In genomic region chr15:55284461-55284860, GRCh38 we compare ENCODE assay signal across 26 cellular contexts. TPM values are rescaled to one million over a fixed set of nuclear protein-coding genes. Genes with fewer than 3 reads are reported as not detected.
DNase-seq lines count a peak whose midpoint lies in the region; ATAC-seq, FAIRE-seq and TF ChIP-seq lines count a peak whose summit lies in the region.
"Had no signal": no experiment of that assay in that cellular context is flagged by ENCODE, and none has a peak within 500 bp of the region (broad histone marks: within the 10 kb centered on the region; RNA-seq: fewer than 3 reads in every experiment).

No MANE protein-coding gene starts in this region.

- DNase-seq in activated naive CD4-positive, alpha-beta T cell treated with anti-CD3 and anti-CD28 coated beads for 36 hours, result no peak
- DNase-seq in activated naive CD4-positive, alpha-beta T cell treated with anti-CD3 and anti-CD28 coated beads, Interleukin-2, amount 10 ng/mL, durations not matched to agents 7 days and 5 days, result no peak
- DNase-seq in activated CD4-positive, alpha-beta memory T cell treated with anti-CD3 and anti-CD28 coated beads for 36 hours, result no peak
- DNase-seq in immature natural killer cell (no peak), OCI-M1 (lab: John Stamatoyannopoulos, UW) (no peak), kidney (no peak)
- DNase-seq in stimulated activated naive CD8-positive, alpha-beta T cell treated with anti-CD3 and anti-CD28 coated beads, Interleukin-15, amount 100 ng/mL, for 72 hours, result no peak
- no peak for DNase-seq in activated CD4-positive, CD25-positive, alpha-beta regulatory T cell treated with anti-CD3 and anti-CD28 coated beads, Interleukin-2, amount 50 U/mL, for 72 hours
- DNase-seq: activated CD4-positive, alpha-beta T cell treated with anti-CD3 and anti-CD28 coated beads, Interleukin-2, amount 50 U/mL, for 48 hours; anterior cingulate cortex; caudate nucleus; DMS53; foreskin melanocyte; hippocampal formation; mesendoderm; NCI-H1694 treated with DMSO at 0.1 percent for 48 hours; NCI-H774; nephron progenitor cell; Right ventricle myocardium superior; stimulated activated CD4-positive, alpha-beta T cell treated with anti-CD3 and anti-CD28 coated beads, Interleukin-1b, Interleukin-23, amount 100 ng/mL, for 48 hours; stimulated activated naive B cell treated with anti-CD40 and anti-IgM and Interleukin-4, amounts not matched to agents 10 μg/mL and 1 μg/mL and 100 μg/mL, for 72 hours; SW 1271; tibial artery had no signal

- H3K27me3 Mint-ChIP-seq in activated naive CD4-positive, alpha-beta T cell treated with anti-CD3 and anti-CD28 coated beads for 36 hours (ENCODE audit: low read depth), result no peaks in the 10 kb centered on the region
- H3K27me3 Mint-ChIP-seq in activated naive CD4-positive, alpha-beta T cell treated with anti-CD3 and anti-CD28 coated beads, Interleukin-2, amount 10 ng/mL, durations not matched to agents 7 days and 5 days, result no peaks in the 10 kb centered on the region
- no peaks in the 10 kb centered on the region for H3K27me3 Mint-ChIP-seq in activated CD4-positive, alpha-beta memory T cell treated with anti-CD3 and anti-CD28 coated beads for 36 hours
- H3K27me3 Mint-ChIP-seq in immature natural killer cell (ENCODE audit: low read depth in 3 of 3), result peaks cover 0 to 14% (median 3%) of the 10 kb centered on the region in 3 donors
- no peaks in the 10 kb centered on the region for H3K27me3 Mint-ChIP-seq in stimulated activated naive CD8-positive, alpha-beta T cell treated with anti-CD3 and anti-CD28 coated beads, Interleukin-15, amount 100 ng/mL, for 72 hours
- H3K27me3 Mint-ChIP-seq: stimulated activated naive B cell treated with anti-CD40 and anti-IgM and Interleukin-4, amounts not matched to agents 10 μg/mL and 1 μg/mL and 100 μg/mL, for 72 hours had no signal

- no peak for FAIRE-seq in kidney (lab: Jason Lieb, UNC)
- FAIRE-seq: GM12878, GM19239, keratinocyte had no signal

- no peak overlapping the region for H3K4me3 ChIP-seq in kidney (ENCODE audit: low read length in 2 of 2)
- H3K4me3 ChIP-seq: GM12878, tibial artery had no signal

- CTCF ChIA-PET in activated naive CD4-positive, alpha-beta T cell treated with anti-CD3 and anti-CD28 coated beads for 36 hours (lab: Charles Lee), result no interaction called here
- CTCF ChIA-PET in activated naive CD4-positive, alpha-beta T cell treated with anti-CD3 and anti-CD28 coated beads, Interleukin-2, amount 10 ng/mL, durations not matched to agents 7 days and 5 days (lab: Charles Lee), result no interaction called here
- CTCF ChIA-PET in activated CD4-positive, alpha-beta memory T cell treated with anti-CD3 and anti-CD28 coated beads for 36 hours (lab: Charles Lee), result interaction anchor here (1.4 kb wide), 1 partner anchor 66 kb away, joined by 10 read pairs; no protein-coding TSS in a partner anchor

- no peak overlapping the region for H3K4me3 Mint-ChIP-seq in activated naive CD4-positive, alpha-beta T cell treated with anti-CD3 and anti-CD28 coated beads for 36 hours
- H3K4me3 Mint-ChIP-seq in activated naive CD4-positive, alpha-beta T cell treated with anti-CD3 and anti-CD28 coated beads, Interleukin-2, amount 10 ng/mL, durations not matched to agents 7 days and 5 days, result no peak overlapping the region
- H3K4me3 Mint-ChIP-seq in activated CD4-positive, alpha-beta memory T cell treated with anti-CD3 and anti-CD28 coated beads for 36 hours, result peak overlapping the region; percentile 93
- peak overlapping the region; percentile 26 to 81 (median 47) for H3K4me3 Mint-ChIP-seq in immature natural killer cell
- H3K4me3 Mint-ChIP-seq in stimulated activated naive CD8-positive, alpha-beta T cell treated with anti-CD3 and anti-CD28 coated beads, Interleukin-15, amount 100 ng/mL, for 72 hours, result peak overlapping the region; percentile 3 to 95
- H3K4me3 Mint-ChIP-seq: nephron progenitor cell; stimulated activated naive B cell treated with anti-CD40 and anti-IgM and Interleukin-4, amounts not matched to agents 10 μg/mL and 1 μg/mL and 100 μg/mL, for 72 hours had no signal

- TF ChIP-seq CTCF in kidney (IDR thresholded peaks at IDR 0.05; ENCODE audit: borderline replicate concordance, extremely low read depth, insufficient read depth), result no peak

- ATAC-seq in stimulated activated naive CD8-positive, alpha-beta T cell treated with anti-CD3 and anti-CD28 coated beads, Interleukin-15, amount 100 ng/mL, for 72 hours, result no peak
- ATAC-seq: stimulated activated naive B cell treated with anti-CD40 and anti-IgM and Interleukin-4, amounts not matched to agents 10 μg/mL and 1 μg/mL and 100 μg/mL, for 72 hours had no signal

- peaks cover 38% of the 10 kb centered on the region for H3K36me3 Mint-ChIP-seq in activated naive CD4-positive, alpha-beta T cell treated with anti-CD3 and anti-CD28 coated beads for 36 hours (ENCODE audit: low read depth)
- peaks cover 59% of the 10 kb centered on the region for H3K36me3 Mint-ChIP-seq in activated naive CD4-positive, alpha-beta T cell treated with anti-CD3 and anti-CD28 coated beads, Interleukin-2, amount 10 ng/mL, durations not matched to agents 7 days and 5 days
- H3K36me3 Mint-ChIP-seq in activated CD4-positive, alpha-beta memory T cell treated with anti-CD3 and anti-CD28 coated beads for 36 hours, result peaks cover 55% of the 10 kb centered on the region
- H3K36me3 Mint-ChIP-seq in immature natural killer cell, result peaks cover 3 to 8% (median 5%) of the 10 kb centered on the region in 3 donors

- H3K4me1 ChIP-seq in kidney (ENCODE audit: control insufficient read depth in 1 of 2, insufficient read depth in 1 of 2, low read depth in 1 of 2, low read length in 2 of 2), result peaks cover 0 to 2% of the 10 kb centered on the region in 2 donors

- H3K27ac ChIP-seq in kidney (ENCODE audit: low read depth in 2 of 2, low read length in 2 of 2), result no peak overlapping the region
- H3K27ac ChIP-seq: tibial artery had no signal

- peaks cover 83% of the 10 kb centered on the region for H3K4me1 Mint-ChIP-seq in activated naive CD4-positive, alpha-beta T cell treated with anti-CD3 and anti-CD28 coated beads for 36 hours (ENCODE audit: low read depth)
- peaks cover 92% of the 10 kb centered on the region for H3K4me1 Mint-ChIP-seq in activated naive CD4-positive, alpha-beta T cell treated with anti-CD3 and anti-CD28 coated beads, Interleukin-2, amount 10 ng/mL, durations not matched to agents 7 days and 5 days
- H3K4me1 Mint-ChIP-seq in activated CD4-positive, alpha-beta memory T cell treated with anti-CD3 and anti-CD28 coated beads for 36 hours (ENCODE audit: low read depth), result peaks cover 83% of the 10 kb centered on the region
- H3K4me1 Mint-ChIP-seq in immature natural killer cell, result peaks cover 94 to 96% of the 10 kb centered on the region in 2 donors
- peaks cover 94% of the 10 kb centered on the region for H3K4me1 Mint-ChIP-seq in stimulated activated naive CD8-positive, alpha-beta T cell treated with anti-CD3 and anti-CD28 coated beads, Interleukin-15, amount 100 ng/mL, for 72 hours

- POLR2A ChIA-PET in activated CD4-positive, alpha-beta memory T cell treated with anti-CD3 and anti-CD28 coated beads for 36 hours (lab: Charles Lee), result interaction anchor here (0.9 to 4.1 kb wide), 4 partner anchors 14 to 66 kb away, joined by 4 to 33 read pairs (median 6); no protein-coding TSS in a partner anchor

- no peak overlapping the region for H3K9ac ChIP-seq in kidney (ENCODE audit: low read length in 2 of 2)

- intact Hi-C loops in activated naive CD4-positive, alpha-beta T cell treated with anti-CD3 and anti-CD28 coated beads for 36 hours (cut with micrococcal nuclease), result loop anchor here (10.0 kb wide), 1 partner anchor 760 kb away; no protein-coding TSS in a partner anchor
- intact Hi-C loops in activated CD4-positive, alpha-beta memory T cell treated with anti-CD3 and anti-CD28 coated beads for 36 hours (cut with micrococcal nuclease), result no loop called here
- intact Hi-C loops in kidney (cut with DNase I), result no loop called here

- no peaks in the 10 kb centered on the region for H3K36me3 ChIP-seq in kidney (ENCODE audit: control insufficient read depth in 1 of 2, insufficient read depth in 2 of 2, low read length in 2 of 2)
- H3K36me3 ChIP-seq: tibial artery had no signal

- H3K9me3 Mint-ChIP-seq in activated naive CD4-positive, alpha-beta T cell treated with anti-CD3 and anti-CD28 coated beads for 36 hours, result no peaks in the 10 kb centered on the region
- H3K9me3 Mint-ChIP-seq in activated naive CD4-positive, alpha-beta T cell treated with anti-CD3 and anti-CD28 coated beads, Interleukin-2, amount 10 ng/mL, durations not matched to agents 7 days and 5 days, result no peaks in the 10 kb centered on the region
- H3K9me3 Mint-ChIP-seq in activated CD4-positive, alpha-beta memory T cell treated with anti-CD3 and anti-CD28 coated beads for 36 hours, result no peaks in the 10 kb centered on the region
- no peaks in the 10 kb centered on the region for H3K9me3 Mint-ChIP-seq in immature natural killer cell
- no peaks in the 10 kb centered on the region for H3K9me3 Mint-ChIP-seq in stimulated activated naive CD8-positive, alpha-beta T cell treated with anti-CD3 and anti-CD28 coated beads, Interleukin-15, amount 100 ng/mL, for 72 hours
- H3K9me3 Mint-ChIP-seq: nephron progenitor cell; stimulated activated naive B cell treated with anti-CD40 and anti-IgM and Interleukin-4, amounts not matched to agents 10 μg/mL and 1 μg/mL and 100 μg/mL, for 72 hours had no signal

- no peaks in the 10 kb centered on the region for H3K9me3 ChIP-seq in kidney (ENCODE audit: control insufficient read depth in 1 of 2, low read length in 2 of 2)
- H3K9me3 ChIP-seq: tibial artery had no signal

- H3K27ac Mint-ChIP-seq in activated naive CD4-positive, alpha-beta T cell treated with anti-CD3 and anti-CD28 coated beads for 36 hours, result peak overlapping the region; percentile 7
- no peak overlapping the region for H3K27ac Mint-ChIP-seq in activated naive CD4-positive, alpha-beta T cell treated with anti-CD3 and anti-CD28 coated beads, Interleukin-2, amount 10 ng/mL, durations not matched to agents 7 days and 5 days
- H3K27ac Mint-ChIP-seq in activated CD4-positive, alpha-beta memory T cell treated with anti-CD3 and anti-CD28 coated beads for 36 hours, result peak overlapping the region; percentile 85
- H3K27ac Mint-ChIP-seq in immature natural killer cell, result peak overlapping the region; percentile 76 to 99 (median 96)
- peak overlapping the region in 1 of 2 donors; percentile 4 for H3K27ac Mint-ChIP-seq in stimulated activated naive CD8-positive, alpha-beta T cell treated with anti-CD3 and anti-CD28 coated beads, Interleukin-15, amount 100 ng/mL, for 72 hours
- H3K27ac Mint-ChIP-seq: nephron progenitor cell; stimulated activated naive B cell treated with anti-CD40 and anti-IgM and Interleukin-4, amounts not matched to agents 10 μg/mL and 1 μg/mL and 100 μg/mL, for 72 hours had no signal

RNA-seq across cellular contexts. Expression of gene RAB27A, which starts 5.2 kb away (rescaled TPM):
- 100 to 1,000 TPM; 119 to 124 TPM for total RNA-seq in activated naive CD4-positive, alpha-beta T cell treated with anti-CD3 and anti-CD28 coated beads for 36 hours
- 100 to 1,000 TPM; 216 to 217 TPM for total RNA-seq in activated CD4-positive, alpha-beta memory T cell treated with anti-CD3 and anti-CD28 coated beads for 36 hours
- polyA plus RNA-seq in immature natural killer cell (100 to 1,000 TPM in 2 of 3 donors, 10 to 100 TPM in 1; 99.6 to 157 (median 150) TPM), kidney (ENCODE audit: insufficient read depth, low read depth, low replicate concordance) (10.1 TPM)
- total RNA-seq in kidney, result 45.8 TPM

RNA-seq across cellular contexts. Expression of gene PIGBOS1, which starts 34.5 kb away (rescaled TPM):
- total RNA-seq in activated naive CD4-positive, alpha-beta T cell treated with anti-CD3 and anti-CD28 coated beads for 36 hours, result 1 to 10 TPM; 7.3 to 9.2 TPM
- total RNA-seq in activated CD4-positive, alpha-beta memory T cell treated with anti-CD3 and anti-CD28 coated beads for 36 hours, result 10 to 100 TPM; 10.5 to 11.1 TPM
- polyA plus RNA-seq in immature natural killer cell (10 to 100 TPM; 26.2 to 46.7 (median 34.9) TPM), kidney (ENCODE audit: insufficient read depth, low read depth, low replicate concordance) (21.0 TPM)
- total RNA-seq in kidney, result 15.9 TPM

RNA-seq across cellular contexts. Expression of gene PIGB, which starts 34.6 kb away (rescaled TPM):
- 10 to 100 TPM; 13.3 to 13.8 TPM for total RNA-seq in activated naive CD4-positive, alpha-beta T cell treated with anti-CD3 and anti-CD28 coated beads for 36 hours
- total RNA-seq in activated CD4-positive, alpha-beta memory T cell treated with anti-CD3 and anti-CD28 coated beads for 36 hours, result 10 to 100 TPM; 18.0 to 18.9 TPM
- polyA plus RNA-seq in immature natural killer cell (10 to 100 TPM in 2 of 3 donors, 1 to 10 TPM in 1; 5.9 to 28.4 (median 19.7) TPM), kidney (ENCODE audit: insufficient read depth, low read depth, low replicate concordance) (17.4 TPM)
- 17.6 TPM for total RNA-seq in kidney

Comparison
In these comparisons a context has a peak if more than half of its experiments do, and no peak if none do; other contexts are left out.
1. H3K4me3 Mint-ChIP-seq: peak in activated CD4-positive, alpha-beta memory T cell treated with anti-CD3 and anti-CD28 coated beads for 36 hours (single experiment), immature natural killer cell (5 of 5) and stimulated activated naive CD8-positive, alpha-beta T cell treated with anti-CD3 and anti-CD28 coated beads, Interleukin-15, amount 100 ng/mL, for 72 hours (2 of 2); none in activated naive CD4-positive, alpha-beta T cell treated with anti-CD3 and anti-CD28 coated beads for 36 hours (single experiment) and activated naive CD4-positive, alpha-beta T cell treated with anti-CD3 and anti-CD28 coated beads, Interleukin-2, amount 10 ng/mL, durations not matched to agents 7 days and 5 days (single experiment).